1 cellular context compared by ENCODE assay signal in genomic region chr16:9095998-9096397, GRCh38.
TF ChIP-seq lines count a peak whose summit lies in the region.

No MANE protein-coding gene starts in this region.

TF ChIP-seq in HCT116, 20 proteins besides CTCF, POLR2A, EP300 and RAD21 (continued from another document):
- TF ChIP-seq POLR2AphosphoS5 (IDR thresholded peaks at IDR 0.05; ENCODE audit: low read depth, low read length) (no peak), REST (IDR thresholded peaks at IDR 0.05; ENCODE audit: low read depth) (no peak), ZNF274 (IDR thresholded peaks at IDR 0.05; ENCODE audit: low read depth, low read length) (no peak), FOSL1 (IDR thresholded peaks at IDR 0.05; ENCODE audit: low read depth) (no peak), ZFX (IDR thresholded peaks at IDR 0.05) (no peak), SIN3A (IDR thresholded peaks at IDR 0.05; ENCODE audit: low read depth) (no peak), CBX3 (IDR thresholded peaks at IDR 0.05; ENCODE audit: low read depth) (no peak), CEBPB (IDR thresholded peaks at IDR 0.05; ENCODE audit: low read depth) (no peak), TCF7L2 (IDR thresholded peaks at IDR 0.05; ENCODE audit: borderline replicate concordance, extremely low read depth, insufficient read depth, insufficient read length) (no peak), SRF (IDR thresholded peaks at IDR 0.05; ENCODE audit: low read depth) (no peak), ATF3 (IDR thresholded peaks at IDR 0.05) (no peak), SP1 (IDR thresholded peaks at IDR 0.05; ENCODE audit: low read depth) (no peak)
